1 cellular context compared by ENCODE assay signal in genomic region chr1:160548960-160549664, GRCh38.
TF ChIP-seq lines count a peak whose summit lies in the region.

No MANE protein-coding gene starts in this region.

TF ChIP-seq in SK-N-SH, 30 proteins besides CTCF, POLR2A, EP300 and RAD21 (continued from another document):
- TF ChIP-seq REST (IDR thresholded peaks at IDR 0.05; ENCODE audit: low read depth, low read length) (no peak), SIN3A (IDR thresholded peaks at IDR 0.05; ENCODE audit: borderline replicate concordance, low read depth, low read length) (no peak), NRF1 (IDR thresholded peaks at IDR 0.05; ENCODE audit: low read depth, low read length) (no peak), USF1 (IDR thresholded peaks at IDR 0.05; ENCODE audit: borderline replicate concordance, low read depth) (no peak), GABPA (IDR thresholded peaks at IDR 0.05; ENCODE audit: low read depth) (no peak), YY1 (IDR thresholded peaks at IDR 0.05; ENCODE audit: low read depth) (no peak)
TF ChIP-seq in SK-N-SH: peak in this region for 0.
